In the genomic region with DNA sequence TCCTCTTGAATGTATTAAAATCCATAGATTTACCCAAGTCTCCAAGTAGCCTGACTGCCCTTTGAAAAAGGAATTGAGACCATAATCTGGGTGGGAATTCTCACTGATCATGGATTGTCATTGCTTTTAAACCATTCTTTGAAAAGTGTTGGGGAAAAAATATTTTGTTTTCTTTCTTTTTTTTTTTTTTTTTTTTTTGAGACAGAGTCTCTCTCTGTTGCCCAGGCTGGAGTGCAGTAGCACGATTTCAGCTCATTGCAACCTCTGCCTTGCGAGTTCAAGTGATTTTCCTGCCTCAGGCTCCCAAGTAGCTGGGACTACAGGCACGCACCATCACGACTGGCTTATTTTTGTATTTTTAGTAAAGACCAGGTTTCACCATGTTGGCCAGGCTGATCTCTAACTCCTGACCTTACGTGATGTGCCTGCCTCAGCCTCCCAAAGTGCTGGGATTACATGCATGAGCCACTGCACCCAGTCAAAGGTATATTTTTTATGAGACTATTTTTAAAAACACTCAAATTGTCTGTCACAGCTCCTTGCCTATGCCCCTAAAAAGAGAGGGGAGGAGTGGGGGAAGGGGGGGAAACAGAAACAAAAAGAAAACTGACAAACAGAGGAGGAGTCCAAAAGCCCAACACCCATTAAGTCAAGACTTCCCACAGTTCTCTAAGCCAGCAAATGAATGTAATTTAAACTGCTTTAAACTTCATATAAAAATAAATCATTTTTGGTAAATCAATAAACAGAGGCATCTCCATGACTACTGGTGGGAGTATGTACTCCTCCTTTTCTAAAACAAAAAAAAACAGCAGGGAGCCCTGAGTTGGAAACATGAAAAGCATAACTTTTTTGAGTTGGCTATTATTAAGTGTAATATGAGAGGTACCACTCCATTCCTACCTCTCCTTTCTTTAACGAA, we compare ENCODE assay signal across 14 cellular contexts.
DNase-seq lines count a peak whose midpoint lies in the region; ATAC-seq and TF ChIP-seq lines count a peak whose summit lies in the region.
"Had no signal": no experiment of that assay in that cellular context is flagged by ENCODE, and none has a peak within 500 bp of the region (broad histone marks: within the 10 kb centered on the region; RNA-seq: fewer than 3 reads in every experiment).

No MANE protein-coding gene starts in this region.

- H3K4me1 ChIP-seq in OCI-LY1 (ENCODE audit: insufficient read depth, low read length, severe bottlenecking) = peaks cover 56% of the 10 kb centered on the region
- peaks cover 12% of the 10 kb centered on the region for H3K4me1 ChIP-seq in mammary epithelial cell (ENCODE audit: insufficient read depth, low read length)
- H3K4me1 ChIP-seq: colonic mucosa, pancreas had no signal

- no peak overlapping the region for H3K4me3 Mint-ChIP-seq in activated CD8-positive, alpha-beta memory T cell treated with anti-CD3 and anti-CD28 coated beads, Interleukin-2, amount 10 ng/mL, durations not matched to agents 7 days and 5 days
- H3K4me3 Mint-ChIP-seq in type B pancreatic cell = peak overlapping the region; percentile 84

- TF ChIP-seq CTCF in OCI-LY1 (IDR thresholded peaks at IDR 0.05; ENCODE audit: low read length) = no peak
- TF ChIP-seq CTCF in mammary epithelial cell (conservative IDR thresholded peaks at IDR 0.05 in 1 of 2, IDR thresholded peaks at IDR 0.05 in 1 of 2; ENCODE audit: extremely low read depth in 1 of 2, insufficient read depth in 1 of 2, low read depth in 1 of 2, low read length in 2 of 2) = no peak
- TF ChIP-seq CTCF in type B pancreatic cell (conservative IDR thresholded peaks at IDR 0.05) = no peak

- H3K4me1 Mint-ChIP-seq in activated CD8-positive, alpha-beta memory T cell treated with anti-CD3 and anti-CD28 coated beads, Interleukin-2, amount 10 ng/mL, durations not matched to agents 7 days and 5 days = peaks cover 43% of the 10 kb centered on the region
- H3K4me1 Mint-ChIP-seq in type B pancreatic cell (ENCODE audit: unreplicated experiment) = peaks cover 23% of the 10 kb centered on the region

- H3K27ac Mint-ChIP-seq in activated CD8-positive, alpha-beta memory T cell treated with anti-CD3 and anti-CD28 coated beads, Interleukin-2, amount 10 ng/mL, durations not matched to agents 7 days and 5 days = peak overlapping the region; percentile 95
- no peak overlapping the region for H3K27ac Mint-ChIP-seq in type B pancreatic cell

- 75% methylated on average over 4 of the region's 6 CpGs for WGBS in mammary epithelial cell (ENCODE audit: low coverage, missing lambda C conversion rate)

- in situ Hi-C loops in mammary epithelial cell (cut with MboI; ENCODE audit: low sequenced_read_pairs in 2 of 2) = loop anchor here (25.0 kb wide), 4 partner anchors 791 to 1091 kb away; a partner anchor contains a TSS

- H3K9ac ChIP-seq in OCI-LY1 (ENCODE audit: low read length) (peak overlapping the region; percentile 59), mammary epithelial cell (ENCODE audit: insufficient read depth, low read length) (no peak overlapping the region)

- H3K9me3 ChIP-seq in OCI-LY1 (ENCODE audit: low read length) = no peaks in the 10 kb centered on the region
- H3K9me3 ChIP-seq in mammary epithelial cell (replicated peaks; ENCODE audit: insufficient read depth, low read length) = no peaks in the 10 kb centered on the region
- H3K9me3 ChIP-seq: colonic mucosa, lower lobe of right lung, pancreas, Peyer's patch, tibial nerve had no signal

- H3K27me3 Mint-ChIP-seq in activated CD8-positive, alpha-beta memory T cell treated with anti-CD3 and anti-CD28 coated beads, Interleukin-2, amount 10 ng/mL, durations not matched to agents 7 days and 5 days = no peaks in the 10 kb centered on the region
- no peaks in the 10 kb centered on the region for H3K27me3 Mint-ChIP-seq in type B pancreatic cell

- peak overlapping the region; percentile 96 for H3K27ac ChIP-seq in OCI-LY1 (ENCODE audit: low read depth, low read length, poor library complexity, severe bottlenecking)
- no peak overlapping the region for H3K27ac ChIP-seq in mammary epithelial cell (ENCODE audit: insufficient read depth, low read depth, low read length)
- H3K27ac ChIP-seq: colonic mucosa, pancreas had no signal

- no peaks in the 10 kb centered on the region for H3K79me2 ChIP-seq in OCI-LY1 (ENCODE audit: insufficient read depth, low read length)
- H3K79me2 ChIP-seq in mammary epithelial cell (ENCODE audit: insufficient read depth, low read length) = peaks cover 10% of the 10 kb centered on the region

- CTCF ChIA-PET in activated CD8-positive, alpha-beta memory T cell treated with anti-CD3 and anti-CD28 coated beads, Interleukin-2, amount 10 ng/mL, durations not matched to agents 7 days and 5 days (lab: Charles Lee) = interaction anchor here (0.7 to 3.9 kb wide), 11 partner anchors 18 to 1415 kb away, joined by 3 to 31 read pairs (median 7); a partner anchor contains a TSS
- CTCF ChIA-PET in mammary epithelial cell (lab: Charles Lee; ENCODE audit: low non-redundant PET) = no interaction called here

- H3K9me3 Mint-ChIP-seq in activated CD8-positive, alpha-beta memory T cell treated with anti-CD3 and anti-CD28 coated beads, Interleukin-2, amount 10 ng/mL, durations not matched to agents 7 days and 5 days (ENCODE audit: low read depth) = no peaks in the 10 kb centered on the region
- no peaks in the 10 kb centered on the region for H3K9me3 Mint-ChIP-seq in type B pancreatic cell

- no peak for ATAC-seq in activated CD8-positive, alpha-beta memory T cell treated with anti-CD3 and anti-CD28 coated beads, Interleukin-2, amount 10 ng/mL, durations not matched to agents 7 days and 5 days
- ATAC-seq in sciatic nerve = no peak

- no peak overlapping the region for H3K4me3 ChIP-seq in OCI-LY1 (ENCODE audit: low read depth, low read length, poor library complexity, severe bottlenecking)
- H3K4me3 ChIP-seq in mammary epithelial cell (replicated peaks in 1 of 3; ENCODE audit: insufficient read depth in 1 of 3, low read depth in 2 of 3, low read length in 3 of 3) = no peak overlapping the region

- H3K4me2 ChIP-seq in OCI-LY1 (ENCODE audit: low read length) = peak overlapping the region; percentile 67
- H3K4me2 ChIP-seq in mammary epithelial cell (ENCODE audit: insufficient read depth, low read depth, low read length) = peak overlapping the region; percentile 84

- no peak for DNase-seq in activated CD8-positive, alpha-beta memory T cell treated with anti-CD3 and anti-CD28 coated beads, Interleukin-2, amount 10 ng/mL, durations not matched to agents 7 days and 5 days
- DNase-seq in activated CD8-positive, alpha-beta memory T cell treated with anti-CD3 and anti-CD28 coated beads, Interleukin-2, amount 50 U/mL, for 48 hours = no peak
- no peak for DNase-seq in mammary epithelial cell
- DNase-seq in type B pancreatic cell (ENCODE audit: extremely low spot score, unreplicated experiment) = no peak
- DNase-seq in OCI-M2 (lab: John Stamatoyannopoulos, UW; ENCODE audit: unreplicated experiment) = no peak
- no peak for DNase-seq in sciatic nerve (ENCODE audit: low spot score)
- DNase-seq in activated naive CD4-positive, alpha-beta T cell (lab: John Stamatoyannopoulos, UW) = no peak
- DNase-seq: colonic mucosa, NCI-H2081 treated with DMSO at 0.1 percent for 48 hours, Peyer's patch had no signal

- no peak overlapping the region for H2AFZ ChIP-seq in OCI-LY1 (ENCODE audit: low read length)
- no peak overlapping the region for H2AFZ ChIP-seq in mammary epithelial cell (ENCODE audit: low read depth, low read length)

- H3K36me3 ChIP-seq in OCI-LY1 (ENCODE audit: insufficient read depth, low read length) (no peaks in the 10 kb centered on the region), mammary epithelial cell (ENCODE audit: insufficient read depth, low read length) (no peaks in the 10 kb centered on the region)
- H3K36me3 ChIP-seq: colonic mucosa, lower lobe of right lung, pancreas, Peyer's patch, tibial nerve had no signal

- no peaks in the 10 kb centered on the region for H4K20me1 ChIP-seq in OCI-LY1 (ENCODE audit: insufficient read depth, low read length)
- no peaks in the 10 kb centered on the region for H4K20me1 ChIP-seq in mammary epithelial cell (ENCODE audit: insufficient read depth, low read length)

- no peaks in the 10 kb centered on the region; the same call in 1 of the 2 replicates for H3F3A ChIP-seq in OCI-LY1 (ENCODE audit: insufficient read depth, low read length)

- H3K27me3 ChIP-seq in OCI-LY1 (ENCODE audit: insufficient read depth, low read length) (no peaks in the 10 kb centered on the region), mammary epithelial cell (ENCODE audit: insufficient read depth, low read length) (no peaks in the 10 kb centered on the region)
- H3K27me3 ChIP-seq: colonic mucosa, pancreas, Peyer's patch, tibial nerve had no signal

- H3K36me3 Mint-ChIP-seq in activated CD8-positive, alpha-beta memory T cell treated with anti-CD3 and anti-CD28 coated beads, Interleukin-2, amount 10 ng/mL, durations not matched to agents 7 days and 5 days = peaks cover 12% of the 10 kb centered on the region
- peaks cover 4% of the 10 kb centered on the region for H3K36me3 Mint-ChIP-seq in type B pancreatic cell

- dilution Hi-C loops in mammary epithelial cell (cut with HindIII; ENCODE audit: low sequenced_read_pairs) = loop anchor here (25.0 kb wide), 2 partner anchors 759 to 941 kb away; a partner anchor contains a TSS

- intact Hi-C loops in mammary epithelial cell (cut with micrococcal nuclease) = loop anchor here (1.0 kb wide), 3 partner anchors 30 to 521 kb away; no protein-coding TSS in a partner anchor
- intact Hi-C loops in sciatic nerve (cut with DNase I) = loop anchor here (2.0 kb wide), 1 partner anchor 23 kb away; no protein-coding TSS in a partner anchor

- BruUV-seq in mammary epithelial cell (replicated peaks; lab: Mats Ljungman, UMichigan) = no TSS peak

- H3K9me2 ChIP-seq in OCI-LY1 (ENCODE audit: low read depth, low read length) = no peaks in the 10 kb centered on the region
